ENCODE assay signal across 22 cellular contexts in genomic region chr9:36671561-36671960, GRCh38.
DNase-seq lines count a peak whose midpoint lies in the region; ATAC-seq and TF ChIP-seq lines count a peak whose summit lies in the region.
"Had no signal": no experiment of that assay in that cellular context is flagged by ENCODE, and none has a peak within 500 bp of the region (broad histone marks: within the 10 kb centered on the region; RNA-seq: fewer than 3 reads in every experiment).

No MANE protein-coding gene starts in this region.

- H3K27me3 Mint-ChIP-seq in CD4-positive, CD25-positive, alpha-beta regulatory T cell = no peaks in the 10 kb centered on the region
- H3K27me3 Mint-ChIP-seq in H9 (ENCODE audit: low read depth) = no peaks in the 10 kb centered on the region
- no peaks in the 10 kb centered on the region for H3K27me3 Mint-ChIP-seq in activated T-helper 1 cell treated with anti-CD3 and anti-CD28 coated beads, Interleukin-12 subunit alpha, Interleukin-12 subunit beta, Interleukin-2, Interleukin-4 antibody, amounts not matched to agents 30 ng/mL and 10 ng/mL and 1 ng/mL, durations not matched to agents 14 hours and 24 hours and 36 hours (ENCODE audit: insufficient read depth)
- H3K27me3 Mint-ChIP-seq in dendritic cell treated with granulocyte-macrophage colony-stimulating factor and Interleukin-4, amounts not matched to agents 40 ng/mL and 50 ng/mL, for 4 days = no peaks in the 10 kb centered on the region

- no peak overlapping the region for H4K8ac ChIP-seq in H9 (replicated peaks; ENCODE audit: insufficient read length, low read depth, low read length)

- no peak for DNase-seq in CD4-positive, CD25-positive, alpha-beta regulatory T cell
- DNase-seq in H9 (no peak), adrenal gland (no peak), middle frontal gyrus (ENCODE audit: extremely low spot score, low spot score) (no peak), NCI-H1048 (lab: John Stamatoyannopoulos, UW) (no peak)
- no peak for DNase-seq in activated T-helper 1 cell treated with anti-CD3 and anti-CD28 coated beads, Interleukin-12 subunit alpha, Interleukin-12 subunit beta, Interleukin-2, Interleukin-4 antibody, amounts not matched to agents 30 ng/mL and 10 ng/mL and 1 ng/mL, durations not matched to agents 14 hours and 24 hours and 36 hours (ENCODE audit: low spot score)
- DNase-seq: 8988T; ACHN; AML-193; BE2C; CD8-positive, alpha-beta T cell; DMS 273 treated with DMSO at 0.1 percent for 48 hours; DMS79 treated with DMSO at 0.1 percent for 48 hours; GF-D8; GM23248; H7 had no signal

- no peak overlapping the region for H3K9ac ChIP-seq in H9 (ENCODE audit: extremely low read depth, insufficient read length, low read length)
- H3K9ac ChIP-seq: BLaER1 treated with 17β-estradiol and CSF1 and Interleukin-3, amounts not matched to agents 10 nM and 100 nM; GM23248 had no signal

- no peak overlapping the region for H2BK12ac ChIP-seq in H9 (ENCODE audit: insufficient read length, low read depth, low read length)

- H4K5ac ChIP-seq in H9 (ENCODE audit: insufficient read length, low read depth, low read length) = no peak overlapping the region

- no peak overlapping the region for H3K23ac ChIP-seq in H9 (ENCODE audit: insufficient read length, low read depth, low read length)

- H3K27ac ChIP-seq in CD4-positive, CD25-positive, alpha-beta regulatory T cell (ENCODE audit: insufficient read depth, low read length, poor library complexity, severe bottlenecking) = no peak overlapping the region
- H3K27ac ChIP-seq in H9 (ENCODE audit: insufficient read length, low read depth, low read length) (no peak overlapping the region), adrenal gland (no peak overlapping the region)
- H3K27ac ChIP-seq: A549; BLaER1 treated with 17β-estradiol and CSF1 and Interleukin-3, amounts not matched to agents 10 nM and 100 nM; GM23248 had no signal

- no peaks in the 10 kb centered on the region for H3K4me1 ChIP-seq in CD4-positive, CD25-positive, alpha-beta regulatory T cell (ENCODE audit: control insufficient read depth, insufficient read depth, low read length, poor library complexity, severe bottlenecking)
- H3K4me1 ChIP-seq in H9 (ENCODE audit: insufficient read depth, low read length) (no peaks in the 10 kb centered on the region), adrenal gland (replicated peaks in 1 of 2) (no peaks in the 10 kb centered on the region)
- H3K4me1 ChIP-seq: A549, BE2C had no signal

- H3K79me2 ChIP-seq in H9 (ENCODE audit: insufficient read depth, low read length) = no peaks in the 10 kb centered on the region

- H3K9me3 ChIP-seq in CD4-positive, CD25-positive, alpha-beta regulatory T cell (ENCODE audit: control insufficient read depth in 2 of 2, low read length in 2 of 2) = no peaks in the 10 kb centered on the region
- no peaks in the 10 kb centered on the region for H3K9me3 ChIP-seq in H9 (ENCODE audit: control insufficient read depth, low read depth, low read length)
- no peaks in the 10 kb centered on the region for H3K9me3 ChIP-seq in adrenal gland (replicated peaks in 1 of 3)
- H3K9me3 ChIP-seq: A549; BE2C; BLaER1 treated with 17β-estradiol and CSF1 and Interleukin-3, amounts not matched to agents 10 nM and 100 nM had no signal

- intact Hi-C loops in activated T-helper 1 cell treated with anti-CD3 and anti-CD28 coated beads, Interleukin-12 subunit alpha, Interleukin-12 subunit beta, Interleukin-2, Interleukin-4 antibody, amounts not matched to agents 30 ng/mL and 10 ng/mL and 1 ng/mL, durations not matched to agents 14 hours and 24 hours and 36 hours (cut with micrococcal nuclease) = no loop called here
- intact Hi-C loops in dendritic cell treated with granulocyte-macrophage colony-stimulating factor and Interleukin-4, amounts not matched to agents 40 ng/mL and 50 ng/mL, for 4 days (cut with micrococcal nuclease) = no loop called here
- intact Hi-C loops in adrenal gland (cut with DNase I) = no loop called here

- no peak overlapping the region for H3K14ac ChIP-seq in H9 (ENCODE audit: insufficient read depth, low read length)

- no peaks in the 10 kb centered on the region for H3K36me3 Mint-ChIP-seq in CD4-positive, CD25-positive, alpha-beta regulatory T cell
- H3K36me3 Mint-ChIP-seq in H9 (ENCODE audit: insufficient read depth in 1 of 3, low read depth in 3 of 3) = peaks cover 10 to 57% (median 55%) of the 10 kb centered on the region in 3 experiments
- peaks cover 34% of the 10 kb centered on the region for H3K36me3 Mint-ChIP-seq in activated T-helper 1 cell treated with anti-CD3 and anti-CD28 coated beads, Interleukin-12 subunit alpha, Interleukin-12 subunit beta, Interleukin-2, Interleukin-4 antibody, amounts not matched to agents 30 ng/mL and 10 ng/mL and 1 ng/mL, durations not matched to agents 14 hours and 24 hours and 36 hours (ENCODE audit: low read depth)
- peaks cover 6% of the 10 kb centered on the region for H3K36me3 Mint-ChIP-seq in dendritic cell treated with granulocyte-macrophage colony-stimulating factor and Interleukin-4, amounts not matched to agents 40 ng/mL and 50 ng/mL, for 4 days (ENCODE audit: low read depth)
- H3K36me3 Mint-ChIP-seq: CD8-positive, alpha-beta T cell had no signal

- no peak overlapping the region for H2AK5ac ChIP-seq in H9 (ENCODE audit: insufficient read length, low read length)

- no peaks in the 10 kb centered on the region for H3K9me3 Mint-ChIP-seq in CD4-positive, CD25-positive, alpha-beta regulatory T cell
- H3K9me3 Mint-ChIP-seq in H9 = no peaks in the 10 kb centered on the region
- no peaks in the 10 kb centered on the region for H3K9me3 Mint-ChIP-seq in activated T-helper 1 cell treated with anti-CD3 and anti-CD28 coated beads, Interleukin-12 subunit alpha, Interleukin-12 subunit beta, Interleukin-2, Interleukin-4 antibody, amounts not matched to agents 30 ng/mL and 10 ng/mL and 1 ng/mL, durations not matched to agents 14 hours and 24 hours and 36 hours
- H3K9me3 Mint-ChIP-seq in dendritic cell treated with granulocyte-macrophage colony-stimulating factor and Interleukin-4, amounts not matched to agents 40 ng/mL and 50 ng/mL, for 4 days = no peaks in the 10 kb centered on the region
- H3K9me3 Mint-ChIP-seq: CD8-positive, alpha-beta T cell had no signal

- WGBS in H9 (ENCODE audit: extremely low coverage, insufficient read length, low lambda C conversion rate) = no CpG with 5 or more reads among the region's 3 CpGs
- WGBS in adrenal gland, 4 donors = 88 to 97% (median 94%) methylated on average over 3 of the region's 3 CpGs

- H3K4me1 Mint-ChIP-seq in CD4-positive, CD25-positive, alpha-beta regulatory T cell = peaks cover 0 to 3% (median 3%) of the 10 kb centered on the region in 4 donors
- H3K4me1 Mint-ChIP-seq in H9 = no peaks in the 10 kb centered on the region
- peaks cover 2% of the 10 kb centered on the region for H3K4me1 Mint-ChIP-seq in activated T-helper 1 cell treated with anti-CD3 and anti-CD28 coated beads, Interleukin-12 subunit alpha, Interleukin-12 subunit beta, Interleukin-2, Interleukin-4 antibody, amounts not matched to agents 30 ng/mL and 10 ng/mL and 1 ng/mL, durations not matched to agents 14 hours and 24 hours and 36 hours (ENCODE audit: low read depth)
- peaks cover 20% of the 10 kb centered on the region for H3K4me1 Mint-ChIP-seq in dendritic cell treated with granulocyte-macrophage colony-stimulating factor and Interleukin-4, amounts not matched to agents 40 ng/mL and 50 ng/mL, for 4 days (ENCODE audit: low read depth)

- no peak overlapping the region for H3T11ph ChIP-seq in H9 (ENCODE audit: low read length)

- H3K36me3 ChIP-seq in CD4-positive, CD25-positive, alpha-beta regulatory T cell (ENCODE audit: control insufficient read depth, insufficient read depth, low read length) = no peaks in the 10 kb centered on the region
- no peaks in the 10 kb centered on the region for H3K36me3 ChIP-seq in adrenal gland (replicated peaks in 1 of 2)

- TF ChIP-seq CTCF in H9 (conservative IDR thresholded peaks at IDR 0.05) (no peak), adrenal gland (IDR thresholded peaks at IDR 0.05) (no peak)

- H3K18ac ChIP-seq in H9 (ENCODE audit: insufficient read length, low read depth, low read length) = no peak overlapping the region

- no peak overlapping the region for H2BK15ac ChIP-seq in H9 (ENCODE audit: low read depth, low read length)

- no peaks in the 10 kb centered on the region for H4K20me1 ChIP-seq in H9 (ENCODE audit: control insufficient read depth, insufficient read depth, insufficient read length)
- H4K20me1 ChIP-seq: BLaER1 treated with 17β-estradiol and CSF1 and Interleukin-3, amounts not matched to agents 10 nM and 100 nM had no signal

- H3K23me2 ChIP-seq in H9 (ENCODE audit: insufficient read length, low read depth, low read length, poor library complexity, severe bottlenecking) = no peaks in the 10 kb centered on the region

- no peak overlapping the region for H3K56ac ChIP-seq in H9 (ENCODE audit: insufficient read length, low read depth, low read length)

- no peak overlapping the region for H4K91ac ChIP-seq in H9 (ENCODE audit: insufficient read length, low read depth, low read length)

- H2BK5ac ChIP-seq in H9 (ENCODE audit: insufficient read length, low read length) = no peak overlapping the region

- H2BK120ac ChIP-seq in H9 (ENCODE audit: low read depth, low read length, poor library complexity, severe bottlenecking) = no peak overlapping the region

- H3K4ac ChIP-seq in H9 (ENCODE audit: low read depth, low read length) = no peak overlapping the region

- H2BK20ac ChIP-seq in H9 (ENCODE audit: low read depth, low read length, poor library complexity, severe bottlenecking) = no peak overlapping the region

- H3K4me3 Mint-ChIP-seq in CD4-positive, CD25-positive, alpha-beta regulatory T cell = no peak overlapping the region
- no peak overlapping the region for H3K4me3 Mint-ChIP-seq in H9
- H3K4me3 Mint-ChIP-seq in activated T-helper 1 cell treated with anti-CD3 and anti-CD28 coated beads, Interleukin-12 subunit alpha, Interleukin-12 subunit beta, Interleukin-2, Interleukin-4 antibody, amounts not matched to agents 30 ng/mL and 10 ng/mL and 1 ng/mL, durations not matched to agents 14 hours and 24 hours and 36 hours = no peak overlapping the region
- H3K4me3 Mint-ChIP-seq in dendritic cell treated with granulocyte-macrophage colony-stimulating factor and Interleukin-4, amounts not matched to agents 40 ng/mL and 50 ng/mL, for 4 days = no peak overlapping the region
- H3K4me3 Mint-ChIP-seq: CD14-positive monocyte; CD8-positive, alpha-beta T cell had no signal

- ATAC-seq in CD4-positive, CD25-positive, alpha-beta regulatory T cell (ENCODE audit: low read depth in 2 of 2) = no peak
- ATAC-seq in HG03097 (IDR thresholded peaks at IDR 0.05; ENCODE audit: low FRiP score, unreplicated experiment) = no peak
- ATAC-seq: A549; CD8-positive, alpha-beta T cell; HCT116 had no signal

- no peaks in the 10 kb centered on the region for H3K79me1 ChIP-seq in H9 (ENCODE audit: insufficient read depth, low read depth, low read length, poor library complexity, severe bottlenecking)

- H3K27ac Mint-ChIP-seq in CD4-positive, CD25-positive, alpha-beta regulatory T cell = peak overlapping the region; percentile 1 to 17 (median 13)
- peak overlapping the region in 2 of 3 experiments; percentile 2 to 14; a peak in 1 of 7 replicates for H3K27ac Mint-ChIP-seq in H9
- H3K27ac Mint-ChIP-seq in activated T-helper 1 cell treated with anti-CD3 and anti-CD28 coated beads, Interleukin-12 subunit alpha, Interleukin-12 subunit beta, Interleukin-2, Interleukin-4 antibody, amounts not matched to agents 30 ng/mL and 10 ng/mL and 1 ng/mL, durations not matched to agents 14 hours and 24 hours and 36 hours = peak overlapping the region; percentile 6
- peak overlapping the region; percentile 10 for H3K27ac Mint-ChIP-seq in dendritic cell treated with granulocyte-macrophage colony-stimulating factor and Interleukin-4, amounts not matched to agents 40 ng/mL and 50 ng/mL, for 4 days
- H3K27ac Mint-ChIP-seq: CD8-positive, alpha-beta T cell had no signal

- H3K27me3 ChIP-seq in CD4-positive, CD25-positive, alpha-beta regulatory T cell (ENCODE audit: control insufficient read depth, insufficient read depth, low read length) = no peaks in the 10 kb centered on the region
- no peaks in the 10 kb centered on the region for H3K27me3 ChIP-seq in H9 (ENCODE audit: insufficient read depth, low read length)
- no peaks in the 10 kb centered on the region for H3K27me3 ChIP-seq in adrenal gland
- H3K27me3 ChIP-seq: BE2C; BLaER1 treated with 17β-estradiol and CSF1 and Interleukin-3, amounts not matched to agents 10 nM and 100 nM had no signal

- no peak overlapping the region for H3K4me2 ChIP-seq in H9 (ENCODE audit: insufficient read depth, insufficient read length, low read length)
- H3K4me2 ChIP-seq: A549; BLaER1 treated with 17β-estradiol and CSF1 and Interleukin-3, amounts not matched to agents 10 nM and 100 nM had no signal

- no peak for TF ChIP-seq POLR2A in adrenal gland (IDR thresholded peaks at IDR 0.05)

- H3K4me3 ChIP-seq in CD4-positive, CD25-positive, alpha-beta regulatory T cell (ENCODE audit: low read depth, low read length) = no peak overlapping the region
- H3K4me3 ChIP-seq in adrenal gland = no peak overlapping the region
- H3K4me3 ChIP-seq: A549; BLaER1 treated with 17β-estradiol and CSF1 and Interleukin-3, amounts not matched to agents 10 nM and 100 nM; GM23248 had no signal

- H2AFZ ChIP-seq in H9 (ENCODE audit: low read length) = no peak overlapping the region
- H2AFZ ChIP-seq: GM23248 had no signal
